In genomic region chr5:72320022-72320898, GRCh38 we compare ENCODE assay signal across 1 cellular context.
A peak's percentile ranks its signal among the peaks of the same experiment; 100 is the strongest.
TF ChIP-seq lines count a peak whose summit lies in the region.

Gene MRPS27 (minus strand): TSS chr5:72320240. CDS start chr5:72320221, 19 bp downstream.
Gene PTCD2 (plus strand): TSS chr5:72320373. CDS start chr5:72320383, 10 bp downstream.

TF ChIP-seq in IMR-90, 13 proteins besides CTCF, POLR2A, EP300 and RAD21 (continued from another document):
- TF ChIP-seq, protein P1, sequence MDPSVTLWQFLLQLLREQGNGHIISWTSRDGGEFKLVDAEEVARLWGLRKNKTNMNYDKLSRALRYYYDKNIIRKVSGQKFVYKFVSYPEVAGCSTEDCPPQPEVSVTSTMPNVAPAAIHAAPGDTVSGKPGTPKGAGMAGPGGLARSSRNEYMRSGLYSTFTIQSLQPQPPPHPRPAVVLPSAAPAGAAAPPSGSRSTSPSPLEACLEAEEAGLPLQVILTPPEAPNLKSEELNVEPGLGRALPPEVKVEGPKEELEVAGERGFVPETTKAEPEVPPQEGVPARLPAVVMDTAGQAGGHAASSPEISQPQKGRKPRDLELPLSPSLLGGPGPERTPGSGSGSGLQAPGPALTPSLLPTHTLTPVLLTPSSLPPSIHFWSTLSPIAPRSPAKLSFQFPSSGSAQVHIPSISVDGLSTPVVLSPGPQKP (IDR thresholded peaks at IDR 0.05; ENCODE audit: borderline replicate concordance, low read depth, low read length), result no peak
- no peak for TF ChIP-seq MAFK (IDR thresholded peaks at IDR 0.05; ENCODE audit: low read depth, low read length)
- TF ChIP-seq FOS (IDR thresholded peaks at IDR 0.05; ENCODE audit: low read depth, low read length), result no peak
- TF ChIP-seq SMC3 (IDR thresholded peaks at IDR 0.05; ENCODE audit: low read depth, low read length), result no peak
- peak; percentile 67; the same call in 1 of the 2 replicates for TF ChIP-seq MAZ (IDR thresholded peaks at IDR 0.05; ENCODE audit: borderline replicate concordance, low read depth, low read length)
- peak; percentile 96 for TF ChIP-seq BHLHE40 (IDR thresholded peaks at IDR 0.05; ENCODE audit: low read depth, low read length)
- TF ChIP-seq RFX5 (IDR thresholded peaks at IDR 0.05; ENCODE audit: low read depth, low read length), result no peak
- TF ChIP-seq CHD1 (IDR thresholded peaks at IDR 0.05; ENCODE audit: low read depth, low read length), result peak; percentile 94; the same call in 1 of the 2 replicates
